In the genomic region with DNA sequence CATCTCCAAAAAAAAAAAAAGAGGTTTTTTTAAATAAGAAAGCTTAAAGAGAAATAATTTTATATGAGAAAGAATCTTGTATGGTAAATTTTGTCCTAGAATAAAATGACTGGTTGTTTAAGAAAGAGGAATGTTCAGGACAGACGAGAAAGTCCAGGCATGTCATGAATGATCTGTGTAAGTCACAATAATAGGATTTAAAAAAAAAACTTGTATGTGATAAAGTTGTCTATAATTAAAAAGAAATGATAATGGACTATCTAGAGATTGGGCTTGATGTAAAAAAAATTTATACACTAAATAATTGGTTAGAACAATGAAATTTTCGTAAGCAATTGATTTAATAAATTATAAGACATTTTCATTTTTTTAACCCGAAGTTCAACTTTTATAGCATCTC, we compare ENCODE assay signal across 29 cellular contexts.
"Had no signal": no experiment of that assay in that cellular context is flagged by ENCODE, and none has a peak within 500 bp of the region (broad histone marks: within the 10 kb centered on the region; RNA-seq: fewer than 3 reads in every experiment).

No MANE protein-coding gene starts in this region.

- H3K4me3 ChIP-seq: adrenal gland, body of pancreas, colonic mucosa, esophagus muscularis mucosa, gastrocnemius medialis, heart left ventricle had no signal

- H3K36me3 ChIP-seq: adrenal gland, colonic mucosa, esophagus muscularis mucosa, gastrocnemius medialis, heart left ventricle had no signal

- H3K4me1 ChIP-seq: adrenal gland, body of pancreas, colonic mucosa, esophagus muscularis mucosa, foreskin keratinocyte, gastrocnemius medialis, heart left ventricle had no signal

- H3K4me1 Mint-ChIP-seq: activated CD4-positive, alpha-beta memory T cell treated with anti-CD3 and anti-CD28 coated beads, Interleukin-2, amount 10 ng/mL, durations not matched to agents 7 days and 5 days; activated CD4-positive, alpha-beta T cell treated with anti-CD3 and anti-CD28 coated beads, Interleukin-2, amount 10 ng/mL, durations not matched to agents 7 days and 5 days; activated T-helper 17 cell treated with anti-CD3 and anti-CD28 coated beads, Interleukin-2, amount 50 U/mL, for 72 hours had no signal

- H3K27ac ChIP-seq: adrenal gland, body of pancreas, colonic mucosa, esophagus muscularis mucosa, foreskin keratinocyte, gastrocnemius medialis, heart left ventricle had no signal

- ATAC-seq: activated T-cell treated with anti-CD3 and anti-CD28 coated beads, Interleukin-2, amount 50 U/mL, for 4 hours; activated T-helper 17 cell treated with anti-CD3 and anti-CD28 coated beads, Interleukin-2, amount 50 U/mL, for 72 hours; body of pancreas; foreskin keratinocyte; gastrocnemius medialis; heart left ventricle had no signal

- H3K27ac Mint-ChIP-seq: activated CD4-positive, alpha-beta memory T cell treated with anti-CD3 and anti-CD28 coated beads, Interleukin-2, amount 10 ng/mL, durations not matched to agents 7 days and 5 days; activated CD4-positive, alpha-beta T cell treated with anti-CD3 and anti-CD28 coated beads, Interleukin-2, amount 10 ng/mL, durations not matched to agents 7 days and 5 days; activated naive CD8-positive, alpha-beta T cell; activated T-helper 17 cell treated with anti-CD3 and anti-CD28 coated beads, Interleukin-2, amount 50 U/mL, for 72 hours had no signal

- H3K9me3 ChIP-seq: adrenal gland, body of pancreas, colonic mucosa, gastrocnemius medialis had no signal

- H3K4me3 Mint-ChIP-seq: activated CD4-positive, alpha-beta memory T cell treated with anti-CD3 and anti-CD28 coated beads, Interleukin-2, amount 10 ng/mL, durations not matched to agents 7 days and 5 days; activated CD4-positive, alpha-beta T cell treated with anti-CD3 and anti-CD28 coated beads, Interleukin-2, amount 10 ng/mL, durations not matched to agents 7 days and 5 days; activated naive CD8-positive, alpha-beta T cell; activated T-cell treated with anti-CD3 and anti-CD28 coated beads, Interleukin-2, amount 50 U/mL, for 4 hours; activated T-helper 17 cell treated with anti-CD3 and anti-CD28 coated beads, Interleukin-2, amount 50 U/mL, for 72 hours had no signal

- H3K36me3 Mint-ChIP-seq: activated naive CD8-positive, alpha-beta T cell had no signal

- DNase-seq: activated CD4-positive, alpha-beta memory T cell treated with anti-CD3 and anti-CD28 coated beads, Interleukin-2, amount 10 ng/mL, durations not matched to agents 7 days and 5 days; activated CD4-positive, alpha-beta T cell treated with anti-CD3 and anti-CD28 coated beads for 1 hour; activated CD4-positive, alpha-beta T cell treated with anti-CD3 and anti-CD28 coated beads for 4 hours; activated CD4-positive, alpha-beta T cell treated with anti-CD3 and anti-CD28 coated beads, Interleukin-2, amount 10 ng/mL, durations not matched to agents 7 days and 5 days; activated CD4-positive, alpha-beta T cell treated with anti-CD3 and anti-CD28 coated beads, Interleukin-2, amount 50 U/mL, for 4 hours; activated CD4-positive, CD25-positive, alpha-beta regulatory T cell; activated CD8-positive, alpha-beta memory T cell treated with anti-CD3 and anti-CD28 coated beads, Interleukin-2, amount 50 U/mL, for 48 hours; activated effector memory CD4-positive, alpha-beta T cell treated with Interleukin-2 at 50 U/mL for 16 hours; activated gamma-delta T cell treated with Interleukin-2 at 50 U/mL for 16 hours; activated naive CD4-positive, alpha-beta T cell treated with anti-CD3 and anti-CD28 coated beads, Interleukin-2, amount 50 U/mL, for 16 hours; activated naive CD4-positive, alpha-beta T cell treated with Interleukin-2 at 50 U/mL for 16 hours; activated T-cell treated with anti-CD3 and anti-CD28 coated beads for 4 hours; activated T-cell treated with anti-CD3 and anti-CD28 coated beads, Interleukin-2, amount 50 U/mL, for 4 hours; adrenal gland; amygdala; aorta; body of pancreas; caudate nucleus; colonic mucosa; effector CD8-positive, alpha-beta T cell; erythroblast; foreskin keratinocyte; gastrocnemius medialis; glutamatergic neuron; heart left ventricle; T-helper 2 cell had no signal

- H3K27me3 ChIP-seq: adrenal gland, body of pancreas, colonic mucosa, esophagus muscularis mucosa, foreskin keratinocyte, gastrocnemius medialis, heart left ventricle had no signal

- H3K27me3 Mint-ChIP-seq: activated CD4-positive, alpha-beta memory T cell treated with anti-CD3 and anti-CD28 coated beads, Interleukin-2, amount 10 ng/mL, durations not matched to agents 7 days and 5 days; activated CD4-positive, alpha-beta T cell treated with anti-CD3 and anti-CD28 coated beads, Interleukin-2, amount 10 ng/mL, durations not matched to agents 7 days and 5 days had no signal
